Comparison of ENCODE assay signal across 16 cellular contexts in the genomic region with DNA sequence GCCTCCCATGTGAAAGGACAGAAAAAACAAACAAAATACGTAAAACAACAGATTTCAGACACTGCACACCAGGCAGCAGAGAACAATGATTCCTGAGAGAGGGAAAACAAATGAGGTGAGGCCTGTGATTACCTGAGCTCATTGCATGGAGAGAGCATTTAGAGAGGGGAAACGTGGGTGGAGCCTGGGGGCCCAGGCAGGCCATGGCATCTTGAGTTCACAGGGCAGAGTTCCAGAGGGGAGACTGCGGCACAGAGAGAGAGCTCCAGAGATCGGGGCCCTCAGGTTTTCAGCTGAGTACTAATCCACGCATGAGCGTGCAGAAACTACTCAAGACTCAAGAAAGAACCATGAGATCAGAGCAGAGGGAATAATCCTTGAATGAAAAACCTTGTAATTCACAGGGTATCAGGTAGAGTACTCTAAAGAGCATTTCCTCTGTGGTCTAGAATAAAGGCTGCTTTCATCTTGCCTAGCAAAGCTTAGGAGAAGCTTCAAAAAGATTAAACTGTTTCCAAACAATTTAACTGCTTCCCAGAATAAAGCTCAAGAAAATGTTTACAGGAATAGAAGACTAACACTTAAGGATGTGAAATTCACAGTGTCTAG. TPM values are rescaled to one million over a fixed set of nuclear protein-coding genes. Genes with fewer than 3 reads are reported as not detected.
A peak's percentile ranks its signal among the peaks of the same experiment; 100 is the strongest.
DNase-seq lines count a peak whose midpoint lies in the region; ATAC-seq and TF ChIP-seq lines count a peak whose summit lies in the region.
"Had no signal": no experiment of that assay in that cellular context is flagged by ENCODE, and none has a peak within 500 bp of the region (broad histone marks: within the 10 kb centered on the region; RNA-seq: fewer than 3 reads in every experiment).

No MANE protein-coding gene starts in this region.

- no peak for TF ChIP-seq CTCF in CD4-positive, alpha-beta T cell (IDR thresholded peaks at IDR 0.05)
- TF ChIP-seq CTCF in H9 (conservative IDR thresholded peaks at IDR 0.05) (no peak), WTC11 (IDR thresholded peaks at IDR 0.05) (no peak), brain microvascular endothelial cell (IDR thresholded peaks at IDR 0.05; ENCODE audit: low read depth, low read length, missing control alignments) (no peak)

- no peak overlapping the region for H2AFZ ChIP-seq in H9 (ENCODE audit: low read length)
- H2AFZ ChIP-seq: GM23248 had no signal

- no peak overlapping the region for H4K91ac ChIP-seq in H9 (ENCODE audit: insufficient read length, low read depth, low read length)

- H3K36me3 Mint-ChIP-seq in CD4-positive, alpha-beta T cell (ENCODE audit: low read depth), result no peaks in the 10 kb centered on the region
- H3K36me3 Mint-ChIP-seq in H9 (ENCODE audit: insufficient read depth in 1 of 3, low read depth in 3 of 3), result peaks cover 0 to 13% (median 9%) of the 10 kb centered on the region in 3 experiments; a peak in 5 of 7 replicates
- H3K36me3 Mint-ChIP-seq in WTC11, result peaks cover 18% of the 10 kb centered on the region

- H3K27ac Mint-ChIP-seq in CD4-positive, alpha-beta T cell, result no peak overlapping the region
- H3K27ac Mint-ChIP-seq in H9 (peak overlapping the region; percentile 7 to 79 (median 74); a peak in 5 of 7 replicates), WTC11 (peak overlapping the region; percentile 30)

- intact Hi-C loops in CD4-positive, alpha-beta T cell (cut with DNase I, micrococcal nuclease), result no loop called here

- H3K18ac ChIP-seq in H9 (ENCODE audit: insufficient read length, low read depth, low read length) (no peak overlapping the region), mesendoderm (ENCODE audit: low read length) (no peak overlapping the region)

- POLR2A ChIA-PET in CD4-positive, alpha-beta T cell (lab: Charles Lee), result no interaction called here
- POLR2A ChIA-PET in WTC11 (lab: Charles Lee), result no interaction called here

- H4K8ac ChIP-seq in H9 (replicated peaks; ENCODE audit: insufficient read length, low read depth, low read length) (no peak overlapping the region), mesendoderm (ENCODE audit: low read depth, low read length) (no peak overlapping the region)

- no peaks in the 10 kb centered on the region for H3K9me3 ChIP-seq in CD4-positive, alpha-beta T cell (ENCODE audit: control insufficient read depth, low read length)
- no peaks in the 10 kb centered on the region for H3K9me3 ChIP-seq in H9 (ENCODE audit: control insufficient read depth, low read depth, low read length)
- H3K9me3 ChIP-seq: A549, Caco-2 had no signal

- H2AK5ac ChIP-seq in H9 (ENCODE audit: insufficient read length, low read length) (no peak overlapping the region), mesendoderm (ENCODE audit: low read length) (no peak overlapping the region)

- no peak overlapping the region for H3K4ac ChIP-seq in H9 (ENCODE audit: low read depth, low read length)
- H3K4ac ChIP-seq in mesendoderm (ENCODE audit: low read depth, low read length), result no peak overlapping the region

- H3K79me2 ChIP-seq in H9 (ENCODE audit: insufficient read depth, low read length) (no peaks in the 10 kb centered on the region), mesendoderm (ENCODE audit: control insufficient read depth, insufficient read depth, low read length) (no peaks in the 10 kb centered on the region)

- H3K23ac ChIP-seq in H9 (ENCODE audit: insufficient read length, low read depth, low read length) (no peak overlapping the region), mesendoderm (ENCODE audit: low read length) (no peak overlapping the region)

- no peaks in the 10 kb centered on the region for H3K79me1 ChIP-seq in H9 (ENCODE audit: insufficient read depth, low read depth, low read length, poor library complexity, severe bottlenecking)
- H3K79me1 ChIP-seq in mesendoderm (ENCODE audit: low read length), result no peaks in the 10 kb centered on the region

- H2BK12ac ChIP-seq in H9 (ENCODE audit: insufficient read length, low read depth, low read length), result no peak overlapping the region

- no CpG with 5 or more reads among the region's 6 CpGs for WGBS in H9 (ENCODE audit: extremely low coverage, insufficient read length, low lambda C conversion rate)
- WGBS in mesendoderm (ENCODE audit: extremely low coverage, insufficient coverage, low lambda C conversion rate), result no CpG with 5 or more reads among the region's 6 CpGs

- no peak overlapping the region for H3K4me3 ChIP-seq in mesendoderm (ENCODE audit: low read length)
- no peak overlapping the region for H3K4me3 ChIP-seq in brain microvascular endothelial cell (ENCODE audit: low read depth, low read length)
- H3K4me3 ChIP-seq: A549, GM23248, SK-N-MC had no signal

- no peaks in the 10 kb centered on the region for H4K20me1 ChIP-seq in H9 (ENCODE audit: control insufficient read depth, insufficient read depth, insufficient read length)

- no peak overlapping the region for H2BK120ac ChIP-seq in H9 (ENCODE audit: low read depth, low read length, poor library complexity, severe bottlenecking)
- H2BK120ac ChIP-seq in mesendoderm (ENCODE audit: low read depth, low read length), result no peak overlapping the region

- H3T11ph ChIP-seq in H9 (ENCODE audit: low read length), result no peak overlapping the region

- H3K27me3 ChIP-seq in CD4-positive, alpha-beta T cell (ENCODE audit: control insufficient read depth, insufficient read depth, low read length), result no peaks in the 10 kb centered on the region
- H3K27me3 ChIP-seq in H9 (ENCODE audit: insufficient read depth, low read length), result no peaks in the 10 kb centered on the region
- H3K27me3 ChIP-seq in mesendoderm (ENCODE audit: insufficient read depth, low read length, poor library complexity), result no peaks in the 10 kb centered on the region
- H3K27me3 ChIP-seq in brain microvascular endothelial cell (replicated peaks), result no peaks in the 10 kb centered on the region

- H3K56ac ChIP-seq in H9 (ENCODE audit: insufficient read length, low read depth, low read length) (no peak overlapping the region), mesendoderm (ENCODE audit: low read length) (no peak overlapping the region)

- DNase-seq in CD4-positive, alpha-beta T cell, result no peak
- DNase-seq in H9 (peak; percentile 37), WTC11 (ENCODE audit: low spot score) (no peak), mesendoderm (peak; percentile 19), brain microvascular endothelial cell (no peak)
- no peak for DNase-seq in activated CD8-positive, alpha-beta memory T cell treated with anti-CD3 and anti-CD28 coated beads, Interleukin-2, amount 50 U/mL, for 4 hours
- DNase-seq in activated CD4-positive, CD25-positive, alpha-beta regulatory T cell (lab: John Stamatoyannopoulos, UW), result no peak
- DNase-seq: Caco-2, NCI-H187, NCI-H446, NCI-H748 treated with DMSO at 0.1 percent for 48 hours had no signal

- H3K4me1 Mint-ChIP-seq in CD4-positive, alpha-beta T cell (ENCODE audit: low read depth), result peaks cover 36% of the 10 kb centered on the region
- H3K4me1 Mint-ChIP-seq in H9, result peaks cover 16 to 21% of the 10 kb centered on the region in 2 experiments
- H3K4me1 Mint-ChIP-seq in WTC11, result peaks cover 20% of the 10 kb centered on the region

- H2BK5ac ChIP-seq in H9 (ENCODE audit: insufficient read length, low read length), result no peak overlapping the region
- no peak overlapping the region for H2BK5ac ChIP-seq in mesendoderm (ENCODE audit: low read length)

- in situ Hi-C loops in brain microvascular endothelial cell (cut with HindIII; ENCODE audit: low pct_ligation_motif_present, low sequenced_read_pairs), result no loop called here

- no peak overlapping the region for H3K14ac ChIP-seq in H9 (ENCODE audit: insufficient read depth, low read length)

- H3K4me2 ChIP-seq in H9 (ENCODE audit: insufficient read depth, insufficient read length, low read length) (no peak overlapping the region), mesendoderm (ENCODE audit: low read length) (no peak overlapping the region)
- H3K4me2 ChIP-seq: A549 had no signal

- H3K9me3 Mint-ChIP-seq in CD4-positive, alpha-beta T cell, result no peaks in the 10 kb centered on the region
- H3K9me3 Mint-ChIP-seq in H9, result peaks cover 7 to 11% of the 10 kb centered on the region in 2 experiments; a peak in 4 of 5 replicates
- peaks cover 24% of the 10 kb centered on the region for H3K9me3 Mint-ChIP-seq in WTC11

- H2BK15ac ChIP-seq in H9 (ENCODE audit: low read depth, low read length) (no peak overlapping the region), mesendoderm (replicated peaks; ENCODE audit: low read depth) (no peak overlapping the region)

- no peak overlapping the region for H3K4me3 Mint-ChIP-seq in CD4-positive, alpha-beta T cell
- H3K4me3 Mint-ChIP-seq in H9 (no peak overlapping the region), WTC11 (no peak overlapping the region)

- H3K23me2 ChIP-seq in H9 (ENCODE audit: insufficient read length, low read depth, low read length, poor library complexity, severe bottlenecking), result no peaks in the 10 kb centered on the region

- no peak overlapping the region for H3K27ac ChIP-seq in CD4-positive, alpha-beta T cell (ENCODE audit: low read depth, low read length)
- H3K27ac ChIP-seq in H9 (ENCODE audit: insufficient read length, low read depth, low read length), result no peak overlapping the region
- H3K27ac ChIP-seq in mesendoderm (ENCODE audit: low read depth, low read length), result no peak overlapping the region
- no peak overlapping the region for H3K27ac ChIP-seq in brain microvascular endothelial cell
- H3K27ac ChIP-seq: GM23248, SK-N-MC had no signal

- no peak overlapping the region for H4K5ac ChIP-seq in H9 (ENCODE audit: insufficient read length, low read depth, low read length)
- no peak overlapping the region for H4K5ac ChIP-seq in mesendoderm (ENCODE audit: low read length)

- H3K9ac ChIP-seq in H9 (ENCODE audit: extremely low read depth, insufficient read length, low read length), result no peak overlapping the region
- H3K9ac ChIP-seq in mesendoderm (ENCODE audit: low read length), result no peak overlapping the region
- H3K9ac ChIP-seq: GM23248 had no signal

- H3K27me3 Mint-ChIP-seq in CD4-positive, alpha-beta T cell, result no peaks in the 10 kb centered on the region
- H3K27me3 Mint-ChIP-seq in H9 (ENCODE audit: low read depth) (no peaks in the 10 kb centered on the region), WTC11 (ENCODE audit: low read depth) (no peaks in the 10 kb centered on the region)

- ATAC-seq in CD4-positive, alpha-beta T cell (ENCODE audit: poor library complexity), result peak; percentile 46
- ATAC-seq in WTC11 (peak; percentile 93), GM21515 (IDR thresholded peaks at IDR 0.05; ENCODE audit: unreplicated experiment) (no peak)
- ATAC-seq: PC-3 had no signal

- CTCF ChIA-PET in CD4-positive, alpha-beta T cell (lab: Charles Lee), result no interaction called here
- CTCF ChIA-PET in WTC11 (lab: Charles Lee), result interaction anchor here (1.0 kb wide), 2 partner anchors 31 to 78 kb away, joined by 3 read pairs; no protein-coding TSS in a partner anchor

- H2BK20ac ChIP-seq in H9 (ENCODE audit: low read depth, low read length, poor library complexity, severe bottlenecking), result no peak overlapping the region

- peaks cover 9% of the 10 kb centered on the region; the same call in 1 of the 2 replicates for H3K4me1 ChIP-seq in H9 (ENCODE audit: insufficient read depth, low read length)
- H3K4me1 ChIP-seq in mesendoderm (ENCODE audit: control insufficient read depth, low read depth, low read length), result no peaks in the 10 kb centered on the region
- H3K4me1 ChIP-seq: Caco-2 had no signal

- no peaks in the 10 kb centered on the region for H3K36me3 ChIP-seq in mesendoderm (ENCODE audit: control insufficient read depth, insufficient read depth, low read length)
- H3K36me3 ChIP-seq in brain microvascular endothelial cell (replicated peaks), result no peaks in the 10 kb centered on the region

RNA-seq across cellular contexts. Expression of a gene that starts 46.6 kb away (rescaled TPM):
- 10 to 100 TPM; 40.3 to 41.1 TPM for total RNA-seq in CD4-positive, alpha-beta T cell
- total RNA-seq in H9 (2021), result 34.3 and 35.9 TPM in 2 replicates
- total RNA-seq in WTC11 (2021), result 34.1 to 39.5 TPM (median 36.9 TPM) in 3 replicates
- 25.1 TPM for polyA plus RNA-seq in mesendoderm (2013, experiment 1 of 2)
- polyA plus RNA-seq in mesendoderm (2013, experiment 2 of 2), result 25.2 TPM

Comparison
In these comparisons a context has a peak if more than half of its experiments do, and no peak if none do; other contexts are left out.
1. DNase-seq: peak in H9 (single experiment) and mesendoderm (single experiment); none in CD4-positive, alpha-beta T cell (0 of 10), WTC11 (single experiment), activated CD8-positive, alpha-beta memory T cell treated with anti-CD3 and anti-CD28 coated beads, Interleukin-2, amount 50 U/mL, for 4 hours (single experiment), brain microvascular endothelial cell (single experiment) and activated CD4-positive, CD25-positive, alpha-beta regulatory T cell (0 of 4).